27 cellular contexts compared by ENCODE assay signal in genomic region chr3:55765906-55766701, GRCh38.
"Had no signal": no experiment of that assay in that cellular context is flagged by ENCODE, and none has a peak within 500 bp of the region (broad histone marks: within the 10 kb centered on the region; RNA-seq: fewer than 3 reads in every experiment).

No MANE protein-coding gene starts in this region.

- H3K4me3 ChIP-seq: lower lobe of right lung, mucosa of descending colon, ovary, right lobe of liver, smooth muscle cell, stomach, tibial artery, upper lobe of left lung had no signal

- H3K27ac ChIP-seq: lower lobe of right lung, ovary, right lobe of liver, stomach, tibial artery, upper lobe of left lung had no signal

- ATAC-seq: effector memory CD8-positive, alpha-beta T cell; left ventricle myocardium superior; lower lobe of right lung; naive thymus-derived CD4-positive, alpha-beta T cell; right lobe of liver had no signal

- H3K36me3 ChIP-seq: lower lobe of right lung, ovary, right lobe of liver, stomach, tibial artery, upper lobe of left lung had no signal

- H3K27me3 Mint-ChIP-seq: central memory CD8-positive, alpha-beta T cell; effector memory CD8-positive, alpha-beta T cell; memory B cell; progenitor cell of endocrine pancreas had no signal

- H3K4me3 Mint-ChIP-seq: central memory CD8-positive, alpha-beta T cell; effector memory CD8-positive, alpha-beta T cell; memory B cell; mesothelial cell of epicardium; naive thymus-derived CD4-positive, alpha-beta T cell; nephron progenitor cell had no signal

- H3K27me3 ChIP-seq: ovary, right lobe of liver, stomach, upper lobe of left lung had no signal

- H3K4me1 Mint-ChIP-seq: central memory CD8-positive, alpha-beta T cell; memory B cell; mesothelial cell of epicardium; naive thymus-derived CD4-positive, alpha-beta T cell had no signal

- H3K9me3 ChIP-seq: lower lobe of right lung, mucosa of descending colon, ovary, right lobe of liver, stomach, tibial artery, upper lobe of left lung had no signal

- H3K4me1 ChIP-seq: lower lobe of right lung, right lobe of liver, tibial artery, upper lobe of left lung had no signal

- FAIRE-seq: endometrium, frontal cortex, keratinocyte, urothelium cell line had no signal

- H3K27ac Mint-ChIP-seq: effector memory CD8-positive, alpha-beta T cell; memory B cell; mesothelial cell of epicardium; naive thymus-derived CD4-positive, alpha-beta T cell; nephron progenitor cell; progenitor cell of endocrine pancreas had no signal

- DNase-seq: cortex of kidney; effector memory CD8-positive, alpha-beta T cell; left ventricle myocardium superior; lower lobe of right lung; mucosa of descending colon; naive thymus-derived CD4-positive, alpha-beta T cell; nephron progenitor cell; occipital lobe; ovary; right lobe of liver; stimulated activated CD4-positive, alpha-beta T cell treated with anti-CD3 and anti-CD28 coated beads, Interleukin-12 subunit alpha, Interleukin-12 subunit beta, amount 100 ng/mL, for 4 hours; stimulated activated CD4-positive, alpha-beta T cell treated with anti-CD3 and anti-CD28 coated beads, Interleukin-1b, Interleukin-23, amount 100 ng/mL, for 48 hours; stimulated activated CD4-positive, alpha-beta T cell treated with anti-CD3 and anti-CD28 coated beads, Interleukin-4, amount 100 ng/mL, for 1 hour; stimulated activated CD8-positive, alpha-beta memory T cell treated with anti-CD3 and anti-CD28 coated beads, Interleukin-4, amount 100 ng/mL, for 48 hours; stimulated activated naive CD4-positive, alpha-beta T cell; stomach; tibial artery; upper lobe of left lung had no signal
